In the genomic region with DNA sequence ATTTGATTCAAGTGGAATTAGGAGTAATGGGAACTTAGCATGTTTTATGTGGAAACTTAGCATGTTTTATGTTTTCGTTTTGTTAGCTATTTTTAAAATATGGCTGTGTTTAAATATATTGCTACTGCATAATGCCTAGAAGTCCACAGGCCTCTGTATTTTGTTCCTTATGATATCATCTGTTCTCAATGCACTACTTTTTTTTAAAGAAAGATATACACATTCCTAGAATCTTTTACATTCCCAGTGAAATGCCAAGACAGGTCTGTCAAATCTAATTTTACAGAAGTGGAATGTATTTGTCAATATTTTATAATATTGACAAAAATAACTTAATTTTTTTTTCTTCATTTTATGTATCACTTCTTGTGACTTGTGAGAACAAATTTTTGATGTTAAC, we compare ENCODE assay signal across 30 cellular contexts. TPM values are rescaled to one million over a fixed set of nuclear protein-coding genes. Genes with fewer than 3 reads are reported as not detected.
A peak's percentile ranks its signal among the peaks of the same experiment; 100 is the strongest.
DNase-seq lines count a peak whose midpoint lies in the region; ATAC-seq, FAIRE-seq and TF ChIP-seq lines count a peak whose summit lies in the region.
"Had no signal": no experiment of that assay in that cellular context is flagged by ENCODE, and none has a peak within 500 bp of the region (broad histone marks: within the 10 kb centered on the region; RNA-seq: fewer than 3 reads in every experiment).

No MANE protein-coding gene starts in this region.

- H3K4me1 Mint-ChIP-seq in activated T-helper 2 cell treated with anti-CD3 and anti-CD28 coated beads, Interferon-gamma antibody, Interleukin-2, Interleukin-4, amounts not matched to agents 10 μg/mL and 5 μg/mL and 100 μg/mL, durations not matched to agents 14 hours and 24 hours and 36 hours (ENCODE audit: low read depth): peaks cover 34% of the 10 kb centered on the region

- H3K4ac ChIP-seq in mesendoderm (ENCODE audit: low read depth, low read length): no peak overlapping the region

- no peak overlapping the region for H3K27ac Mint-ChIP-seq in activated T-helper 2 cell treated with anti-CD3 and anti-CD28 coated beads, Interferon-gamma antibody, Interleukin-2, Interleukin-4, amounts not matched to agents 10 μg/mL and 5 μg/mL and 100 μg/mL, durations not matched to agents 14 hours and 24 hours and 36 hours
- H3K27ac Mint-ChIP-seq: activated CD4-positive, alpha-beta memory T cell treated with anti-CD3 and anti-CD28 coated beads, Interleukin-2, amount 10 ng/mL, durations not matched to agents 7 days and 5 days; activated naive CD8-positive, alpha-beta T cell treated with anti-CD3 and anti-CD28 coated beads, Interleukin-2, amount 10 ng/mL, durations not matched to agents 7 days and 5 days; CD4-positive, alpha-beta memory T cell; naive thymus-derived CD4-positive, alpha-beta T cell had no signal

- H2BK15ac ChIP-seq in mesendoderm (replicated peaks; ENCODE audit: low read depth): no peak overlapping the region

- no peaks in the 10 kb centered on the region for H3K9me3 Mint-ChIP-seq in activated T-helper 2 cell treated with anti-CD3 and anti-CD28 coated beads, Interferon-gamma antibody, Interleukin-2, Interleukin-4, amounts not matched to agents 10 μg/mL and 5 μg/mL and 100 μg/mL, durations not matched to agents 14 hours and 24 hours and 36 hours
- H3K9me3 Mint-ChIP-seq: activated CD4-positive, alpha-beta memory T cell treated with anti-CD3 and anti-CD28 coated beads, Interleukin-2, amount 10 ng/mL, durations not matched to agents 7 days and 5 days; activated naive CD8-positive, alpha-beta T cell treated with anti-CD3 and anti-CD28 coated beads, Interleukin-2, amount 10 ng/mL, durations not matched to agents 7 days and 5 days; CD4-positive, alpha-beta memory T cell; naive thymus-derived CD4-positive, alpha-beta T cell had no signal

- intact Hi-C loops in OCI-LY7 (cut with micrococcal nuclease; ENCODE audit: unreplicated experiment): no loop called here
- intact Hi-C loops in activated T-helper 2 cell treated with anti-CD3 and anti-CD28 coated beads, Interferon-gamma antibody, Interleukin-2, Interleukin-4, amounts not matched to agents 10 μg/mL and 5 μg/mL and 100 μg/mL, durations not matched to agents 14 hours and 24 hours and 36 hours (cut with micrococcal nuclease): no loop called here

- no TSS peak for BruUV-seq in OCI-LY7 (replicated peaks; lab: Mats Ljungman, UMichigan)

- no peaks in the 10 kb centered on the region for H3K27me3 ChIP-seq in mesendoderm (ENCODE audit: insufficient read depth, low read length, poor library complexity)
- H3K27me3 ChIP-seq: esophagus muscularis mucosa, hepatocyte, tibial artery had no signal

- in situ Hi-C loops in ACHN (cut with HindIII; ENCODE audit: low pct_ligation_motif_present, low pct_unique_long_range_greater_than_20kb, low sequenced_read_pairs): no loop called here

- H2BK5ac ChIP-seq in mesendoderm (ENCODE audit: low read length): no peak overlapping the region

- CTCF ChIA-PET in OCI-LY7 (lab: Charles Lee; ENCODE audit: unreplicated experiment): no interaction called here

- H3K79me2 ChIP-seq in mesendoderm (ENCODE audit: control insufficient read depth, insufficient read depth, low read length) (no peaks in the 10 kb centered on the region), OCI-LY7 (ENCODE audit: insufficient read depth, low read depth, low read length) (no peaks in the 10 kb centered on the region)

- WGBS in mesendoderm (ENCODE audit: extremely low coverage, insufficient coverage, low lambda C conversion rate): no CpG with 5 or more reads among the region's 1 CpG

- no peaks in the 10 kb centered on the region for H3K36me3 Mint-ChIP-seq in activated T-helper 2 cell treated with anti-CD3 and anti-CD28 coated beads, Interferon-gamma antibody, Interleukin-2, Interleukin-4, amounts not matched to agents 10 μg/mL and 5 μg/mL and 100 μg/mL, durations not matched to agents 14 hours and 24 hours and 36 hours (ENCODE audit: low read depth)
- H3K36me3 Mint-ChIP-seq: activated naive CD8-positive, alpha-beta T cell treated with anti-CD3 and anti-CD28 coated beads, Interleukin-2, amount 10 ng/mL, durations not matched to agents 7 days and 5 days; CD4-positive, alpha-beta memory T cell; naive thymus-derived CD4-positive, alpha-beta T cell had no signal

- ATAC-seq in GM21717 (IDR thresholded peaks at IDR 0.05; ENCODE audit: unreplicated experiment) (no peak), HG02970 (IDR thresholded peaks at IDR 0.05; ENCODE audit: low FRiP score, unreplicated experiment) (no peak)
- ATAC-seq: left lobe of liver; naive thymus-derived CD4-positive, alpha-beta T cell had no signal

- POLR2A ChIA-PET in OCI-LY7 (lab: Charles Lee): no interaction called here

- DNase-seq in ACHN (peak; percentile 48), RCC 7860 (ENCODE audit: low spot score) (no peak), cardiac fibroblast (ENCODE audit: low read depth in 2 of 2) (peak; percentile 29 to 75), mesendoderm (peak; percentile 40), OCI-LY7 (ENCODE audit: low spot score) (no peak)
- DNase-seq in activated T-helper 2 cell treated with anti-CD3 and anti-CD28 coated beads, Interferon-gamma antibody, Interleukin-2, Interleukin-4, amounts not matched to agents 10 μg/mL and 5 μg/mL and 100 μg/mL, durations not matched to agents 14 hours and 24 hours and 36 hours (ENCODE audit: low spot score): no peak
- DNase-seq: activated CD4-positive, alpha-beta memory T cell treated with anti-CD3 and anti-CD28 coated beads, Interleukin-2, amount 10 ng/mL, durations not matched to agents 7 days and 5 days; activated CD4-positive, CD25-positive, alpha-beta regulatory T cell treated with anti-CD3 and anti-CD28 coated beads, Interleukin-2, amount 50 U/mL, for 72 hours; activated effector memory CD4-positive, alpha-beta T cell treated with Interleukin-2 at 50 U/mL for 16 hours; activated naive CD8-positive, alpha-beta T cell treated with anti-CD3 and anti-CD28 coated beads, Interleukin-2, amount 10 ng/mL, durations not matched to agents 7 days and 5 days; CD4-positive, alpha-beta memory T cell; DMS 273 treated with DMSO at 0.1 percent for 48 hours; HCEC 1CT; naive thymus-derived CD4-positive, alpha-beta T cell; NCI-H1436; NCI-H2107; NCI-H510A; retina; stimulated activated CD4-positive, alpha-beta T cell treated with anti-CD3 and anti-CD28 coated beads, Interleukin-2, amount 100 ng/mL, for 24 hours; T-helper 2 cell; tibial artery had no signal

- no peak overlapping the region for H3K56ac ChIP-seq in mesendoderm (ENCODE audit: low read length)

- H3K4me3 ChIP-seq in cardiac fibroblast (replicated peaks in 1 of 2; ENCODE audit: low read depth in 2 of 2, low read length in 2 of 2) (no peak overlapping the region), mesendoderm (ENCODE audit: low read length) (no peak overlapping the region), OCI-LY7 (ENCODE audit: low read depth, low read length, poor library complexity, severe bottlenecking) (no peak overlapping the region)
- H3K4me3 ChIP-seq: coronary artery, esophagus muscularis mucosa, hepatocyte, tibial artery had no signal

- peak; percentile 18 for FAIRE-seq in RCC 7860 (lab: Jason Lieb, UNC)
- FAIRE-seq: frontal cortex, HTR-8/SVneo had no signal

- no peak overlapping the region for H3K18ac ChIP-seq in mesendoderm (ENCODE audit: low read length)

- no peak overlapping the region for H3K4me3 Mint-ChIP-seq in activated T-helper 2 cell treated with anti-CD3 and anti-CD28 coated beads, Interferon-gamma antibody, Interleukin-2, Interleukin-4, amounts not matched to agents 10 μg/mL and 5 μg/mL and 100 μg/mL, durations not matched to agents 14 hours and 24 hours and 36 hours (ENCODE audit: low read depth)
- H3K4me3 Mint-ChIP-seq: activated CD4-positive, alpha-beta memory T cell treated with anti-CD3 and anti-CD28 coated beads, Interleukin-2, amount 10 ng/mL, durations not matched to agents 7 days and 5 days; activated naive CD8-positive, alpha-beta T cell treated with anti-CD3 and anti-CD28 coated beads, Interleukin-2, amount 10 ng/mL, durations not matched to agents 7 days and 5 days; CD4-positive, alpha-beta memory T cell; naive thymus-derived CD4-positive, alpha-beta T cell had no signal

- H3K36me3 ChIP-seq in mesendoderm (ENCODE audit: control insufficient read depth, insufficient read depth, low read length): no peaks in the 10 kb centered on the region
- no peaks in the 10 kb centered on the region for H3K36me3 ChIP-seq in OCI-LY7 (ENCODE audit: insufficient read depth, low read length)
- H3K36me3 ChIP-seq: esophagus muscularis mucosa, tibial artery had no signal

- H2AFZ ChIP-seq in OCI-LY7 (ENCODE audit: low read length): no peak overlapping the region
- H2AFZ ChIP-seq: hepatocyte had no signal

- no peak for TF ChIP-seq CTCF in cardiac fibroblast (IDR thresholded peaks at IDR 0.05; ENCODE audit: low read depth, low read length)
- TF ChIP-seq CTCF in OCI-LY7 (conservative IDR thresholded peaks at IDR 0.05; ENCODE audit: low read length): no peak

- H3K4me2 ChIP-seq in mesendoderm (ENCODE audit: low read length) (no peak overlapping the region), OCI-LY7 (ENCODE audit: low read length) (no peak overlapping the region)
- H3K4me2 ChIP-seq: hepatocyte, KMS-11 had no signal

- H2BK120ac ChIP-seq in mesendoderm (ENCODE audit: low read depth, low read length): no peak overlapping the region

- 0 out of 2 replicates have a peak, but pooled peaks cover 6% of the 10 kb centered on the region for H4K20me1 ChIP-seq in OCI-LY7 (ENCODE audit: insufficient read depth, low read length)

- H3K4me1 ChIP-seq in mesendoderm (ENCODE audit: control insufficient read depth, low read depth, low read length) (no peaks in the 10 kb centered on the region), OCI-LY7 (ENCODE audit: insufficient read depth, low read length, poor library complexity, severe bottlenecking) (no peaks in the 10 kb centered on the region)

- no peak overlapping the region for H4K5ac ChIP-seq in mesendoderm (ENCODE audit: low read length)

- H2AK5ac ChIP-seq in mesendoderm (ENCODE audit: low read length): no peak overlapping the region

- H3K9ac ChIP-seq in mesendoderm (ENCODE audit: low read length): no peak overlapping the region
- H3K9ac ChIP-seq: KMS-11 had no signal

- no peaks in the 10 kb centered on the region for H3K9me3 ChIP-seq in OCI-LY7 (ENCODE audit: low read length)
- H3K9me3 ChIP-seq: esophagus muscularis mucosa, tibial artery had no signal

- no peak overlapping the region for H3K23ac ChIP-seq in mesendoderm (ENCODE audit: low read length)

- H3K79me1 ChIP-seq in mesendoderm (ENCODE audit: low read length): no peaks in the 10 kb centered on the region

- no peak overlapping the region for H4K8ac ChIP-seq in mesendoderm (ENCODE audit: low read depth, low read length)

- H3K9me2 ChIP-seq in OCI-LY7 (ENCODE audit: insufficient read depth, low read length): no peaks in the 10 kb centered on the region

- H3K27ac ChIP-seq in mesendoderm (ENCODE audit: low read depth, low read length) (no peak overlapping the region), OCI-LY7 (ENCODE audit: low read depth, low read length, poor library complexity, severe bottlenecking) (no peak overlapping the region)
- H3K27ac ChIP-seq: esophagus muscularis mucosa, hepatocyte, KMS-11 had no signal

- H3K27me3 Mint-ChIP-seq in activated T-helper 2 cell treated with anti-CD3 and anti-CD28 coated beads, Interferon-gamma antibody, Interleukin-2, Interleukin-4, amounts not matched to agents 10 μg/mL and 5 μg/mL and 100 μg/mL, durations not matched to agents 14 hours and 24 hours and 36 hours (ENCODE audit: low read depth): peaks cover 24% of the 10 kb centered on the region
- H3K27me3 Mint-ChIP-seq: activated naive CD8-positive, alpha-beta T cell treated with anti-CD3 and anti-CD28 coated beads, Interleukin-2, amount 10 ng/mL, durations not matched to agents 7 days and 5 days; CD4-positive, alpha-beta memory T cell had no signal

RNA-seq across cellular contexts. Expression of a gene that starts 51.6 kb away (rescaled TPM):
- 12.7 TPM for polyA plus RNA-seq in mesendoderm (2013, experiment 1 of 2)
- polyA plus RNA-seq in mesendoderm (2013, experiment 2 of 2): 13.0 TPM
- 7.4 and 9.6 TPM in 2 replicates for total RNA-seq in OCI-LY7 (2014; rRNA removed; shearing (Covaris generic))
- 7.3 and 10.7 TPM in 2 replicates for total RNA-seq in OCI-LY7 (2022)
- total RNA-seq in activated T-helper 2 cell treated with anti-CD3 and anti-CD28 coated beads, Interferon-gamma antibody, Interleukin-2, Interleukin-4, amounts not matched to agents 10 μg/mL and 5 μg/mL and 100 μg/mL, durations not matched to agents 14 hours and 24 hours and 36 hours: 8.0 and 10.0 TPM in 2 replicates

Comparison
In these comparisons a context has a peak if more than half of its experiments do, and no peak if none do; other contexts are left out.
1. DNase-seq: peak in ACHN (single experiment), cardiac fibroblast (2 of 2) and mesendoderm (single experiment); none in RCC 7860 (single experiment), OCI-LY7 (single experiment) and activated T-helper 2 cell treated with anti-CD3 and anti-CD28 coated beads, Interferon-gamma antibody, Interleukin-2, Interleukin-4, amounts not matched to agents 10 μg/mL and 5 μg/mL and 100 μg/mL, durations not matched to agents 14 hours and 24 hours and 36 hours (single experiment).